29 cellular contexts compared by ENCODE assay signal in the genomic region with DNA sequence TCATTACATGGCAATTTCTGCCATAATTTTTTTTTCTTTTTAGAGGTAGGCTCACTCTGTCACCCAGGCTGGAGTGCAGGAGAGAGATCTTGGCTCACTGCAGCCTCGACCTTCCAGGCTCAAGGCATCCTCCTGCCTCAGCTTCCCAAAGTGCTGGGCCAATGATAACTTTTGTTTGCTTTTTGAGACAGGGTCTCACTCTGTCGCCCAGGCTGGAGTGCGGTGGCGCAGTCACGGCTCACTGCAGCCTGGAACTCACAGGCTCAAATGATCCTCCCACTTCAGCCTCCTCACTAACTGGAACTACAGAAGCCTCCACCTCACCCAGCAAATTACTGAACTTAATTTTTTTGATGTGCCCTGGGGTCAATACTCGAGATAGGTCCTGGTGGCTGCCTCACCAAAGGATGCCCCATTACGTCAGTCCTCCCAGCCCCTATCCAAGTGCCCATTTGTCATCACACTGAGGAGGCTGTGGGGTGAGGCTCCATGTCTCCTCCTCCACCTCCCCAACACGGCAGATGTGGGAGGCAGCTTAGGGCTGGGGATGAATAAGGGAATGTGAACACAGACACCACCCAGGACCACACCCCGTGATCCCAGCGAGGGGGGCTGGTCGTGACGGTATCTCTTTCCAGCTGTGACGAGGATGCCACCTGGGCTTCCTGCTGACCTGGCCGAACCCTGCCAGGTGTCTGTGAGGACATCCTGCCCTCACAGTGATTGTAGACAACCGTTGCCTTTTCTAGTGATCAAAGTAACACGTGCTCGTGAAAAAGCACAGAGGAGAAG. TPM values are rescaled to one million over a fixed set of nuclear protein-coding genes. Genes with fewer than 3 reads are reported as not detected.
DNase-seq lines count a peak whose midpoint lies in the region; ATAC-seq and TF ChIP-seq lines count a peak whose summit lies in the region.
"Had no signal": no experiment of that assay in that cellular context is flagged by ENCODE, and none has a peak within 500 bp of the region (broad histone marks: within the 10 kb centered on the region; RNA-seq: fewer than 3 reads in every experiment).

No MANE protein-coding gene starts in this region.

- H3K36me3 ChIP-seq in heart right ventricle (no peaks in the 10 kb centered on the region), upper lobe of right lung (no peaks in the 10 kb centered on the region), hepatocyte (replicated peaks; ENCODE audit: insufficient read depth, low read depth) (no peaks in the 10 kb centered on the region)
- H3K36me3 ChIP-seq: SJSA1 had no signal

- no TSS peak for BruUV-seq in Calu3 (replicated peaks; lab: Mats Ljungman, UMichigan)

- H3K27ac Mint-ChIP-seq in natural killer cell treated with Interleukin-12 subunit alpha and Interleukin-12 subunit beta and Interleukin-15 and Interleukin-18, amount 100 ng/mL, for 72 hours = no peak overlapping the region
- no peak overlapping the region for H3K27ac Mint-ChIP-seq in Calu3 (ENCODE audit: unreplicated experiment)
- H3K27ac Mint-ChIP-seq: activated CD4-positive, alpha-beta T cell treated with anti-CD3 and anti-CD28 coated beads for 36 hours; activated T-helper 17 cell treated with anti-CD3 and anti-CD28 coated beads, Interleukin-2, amount 50 U/mL, for 72 hours; GM23338; memory B cell; progenitor cell of endocrine pancreas; T-helper 1 cell treated with Interleukin-12 subunit alpha and Interleukin-12 subunit beta and Interleukin-4 antibody, amounts not matched to agents 30 μg/mL and 1 μg/mL, for 36 hours had no signal

- no peaks in the 10 kb centered on the region for H3K9me2 ChIP-seq in hepatocyte (replicated peaks; ENCODE audit: insufficient read depth)

- H3K9me3 ChIP-seq in heart right ventricle (no peaks in the 10 kb centered on the region), upper lobe of right lung (no peaks in the 10 kb centered on the region), hepatocyte (ENCODE audit: low read depth) (no peaks in the 10 kb centered on the region)
- H3K9me3 ChIP-seq: SJSA1 had no signal

- DNase-seq in Right ventricle myocardium superior (peak; percentile 17), heart right ventricle (no peak), coronary artery (ENCODE audit: low spot score) (peak; percentile 43), upper lobe of right lung (peak; percentile 50), hepatocyte (ENCODE audit: low spot score) (no peak), Calu3 (no peak)
- DNase-seq in natural killer cell treated with Interleukin-12 subunit alpha and Interleukin-12 subunit beta and Interleukin-15 and Interleukin-18, amount 100 ng/mL, for 72 hours (ENCODE audit: low spot score) = peak; percentile 49
- no peak for DNase-seq in activated T-cell treated with anti-CD3 and anti-CD28 coated beads, Interleukin-2, amount 50 U/mL, for 48 hours
- DNase-seq: activated CD4-positive, alpha-beta T cell treated with anti-CD3 and anti-CD28 coated beads for 36 hours; COR-L47; effector memory CD4-positive, alpha-beta T cell; foreskin melanocyte; hypothalamus; NCI-H1092; NCI-H2029; PC-3; stimulated activated naive CD4-positive, alpha-beta T cell had no signal

- H4K20me1 ChIP-seq in hepatocyte (ENCODE audit: insufficient read depth, poor library complexity, severe bottlenecking) = no peaks in the 10 kb centered on the region

- peaks cover 3 to 84% (median 64%) of the 10 kb centered on the region in 7 donors for H3K27me3 ChIP-seq in heart right ventricle
- H3K27me3 ChIP-seq in upper lobe of right lung = peaks cover 43% of the 10 kb centered on the region
- peaks cover 45% of the 10 kb centered on the region for H3K27me3 ChIP-seq in hepatocyte
- H3K27me3 ChIP-seq: SJSA1 had no signal

- H3K79me2 ChIP-seq in hepatocyte = no peaks in the 10 kb centered on the region

- CTCF ChIA-PET in Calu3 (lab: Charles Lee) = no interaction called here

- TF ChIP-seq CTCF in heart right ventricle (IDR thresholded peaks at IDR 0.05) = no peak
- no peak for TF ChIP-seq CTCF in coronary artery (IDR thresholded peaks at IDR 0.05)
- TF ChIP-seq CTCF in upper lobe of right lung (IDR thresholded peaks at IDR 0.05) = no peak
- TF ChIP-seq CTCF in hepatocyte (IDR thresholded peaks at IDR 0.05; ENCODE audit: poor library complexity) = no peak
- no peak for TF ChIP-seq CTCF in Calu3 (IDR thresholded peaks at IDR 0.05; ENCODE audit: unreplicated experiment)

- H3K9me3 Mint-ChIP-seq in natural killer cell treated with Interleukin-12 subunit alpha and Interleukin-12 subunit beta and Interleukin-15 and Interleukin-18, amount 100 ng/mL, for 72 hours = no peaks in the 10 kb centered on the region
- H3K9me3 Mint-ChIP-seq in Calu3 (ENCODE audit: low read depth, unreplicated experiment) = no peaks in the 10 kb centered on the region
- H3K9me3 Mint-ChIP-seq: activated T-helper 17 cell treated with anti-CD3 and anti-CD28 coated beads, Interleukin-2, amount 50 U/mL, for 72 hours; GM23338; memory B cell; T-helper 1 cell treated with Interleukin-12 subunit alpha and Interleukin-12 subunit beta and Interleukin-4 antibody, amounts not matched to agents 30 μg/mL and 1 μg/mL, for 36 hours had no signal

- no peaks in the 10 kb centered on the region for H3K4me1 Mint-ChIP-seq in natural killer cell treated with Interleukin-12 subunit alpha and Interleukin-12 subunit beta and Interleukin-15 and Interleukin-18, amount 100 ng/mL, for 72 hours (ENCODE audit: low read depth in 2 of 2)
- H3K4me1 Mint-ChIP-seq in Calu3 (ENCODE audit: low read depth, unreplicated experiment) = no peaks in the 10 kb centered on the region
- H3K4me1 Mint-ChIP-seq: activated T-helper 17 cell treated with anti-CD3 and anti-CD28 coated beads, Interleukin-2, amount 50 U/mL, for 72 hours; memory B cell had no signal

- WGBS in heart right ventricle, 2 donors = 55 to 63% methylated on average over 17 of the region's 17 CpGs
- 83% methylated on average over 17 of the region's 17 CpGs for WGBS in hepatocyte (ENCODE audit: low lambda C conversion rate, missing lambda C conversion rate)

- H3K27ac ChIP-seq in heart right ventricle = no peak overlapping the region
- H3K27ac ChIP-seq in coronary artery = no peak overlapping the region
- H3K27ac ChIP-seq in upper lobe of right lung = no peak overlapping the region
- H3K27ac ChIP-seq in hepatocyte = no peak overlapping the region
- H3K27ac ChIP-seq: SJSA1 had no signal

- H3K4me1 ChIP-seq in heart right ventricle = no peaks in the 10 kb centered on the region
- H3K4me1 ChIP-seq in upper lobe of right lung = no peaks in the 10 kb centered on the region
- H3K4me1 ChIP-seq in hepatocyte (ENCODE audit: insufficient read depth) = no peaks in the 10 kb centered on the region
- H3K4me1 ChIP-seq: SJSA1 had no signal

- intact Hi-C loops in Right ventricle myocardium superior (cut with DNase I) = no loop called here
- intact Hi-C loops in heart right ventricle (cut with DNase I) = no loop called here
- intact Hi-C loops in upper lobe of right lung (cut with DNase I) = no loop called here
- intact Hi-C loops in Calu3 (cut with micrococcal nuclease; ENCODE audit: unreplicated experiment) = no loop called here

- H3K4me3 ChIP-seq in heart right ventricle = no peak overlapping the region
- H3K4me3 ChIP-seq in coronary artery = no peak overlapping the region
- no peak overlapping the region for H3K4me3 ChIP-seq in upper lobe of right lung
- no peak overlapping the region for H3K4me3 ChIP-seq in hepatocyte
- H3K4me3 ChIP-seq: GM23338, SJSA1 had no signal

- no peak overlapping the region for H2AFZ ChIP-seq in hepatocyte
- H2AFZ ChIP-seq: GM23338 had no signal

- H3K4me3 Mint-ChIP-seq in natural killer cell treated with Interleukin-12 subunit alpha and Interleukin-12 subunit beta and Interleukin-15 and Interleukin-18, amount 100 ng/mL, for 72 hours = no peak overlapping the region
- no peak overlapping the region for H3K4me3 Mint-ChIP-seq in Calu3 (ENCODE audit: low read depth, unreplicated experiment)
- H3K4me3 Mint-ChIP-seq: activated CD4-positive, alpha-beta T cell treated with anti-CD3 and anti-CD28 coated beads for 36 hours; activated T-helper 17 cell treated with anti-CD3 and anti-CD28 coated beads, Interleukin-2, amount 50 U/mL, for 72 hours; GM23338; memory B cell; naive thymus-derived CD8-positive, alpha-beta T cell; T-helper 1 cell treated with Interleukin-12 subunit alpha and Interleukin-12 subunit beta and Interleukin-4 antibody, amounts not matched to agents 30 μg/mL and 1 μg/mL, for 36 hours had no signal

- H3K4me2 ChIP-seq in hepatocyte = no peak overlapping the region
- H3K4me2 ChIP-seq: GM23338 had no signal

- H3K36me3 Mint-ChIP-seq in natural killer cell treated with Interleukin-12 subunit alpha and Interleukin-12 subunit beta and Interleukin-15 and Interleukin-18, amount 100 ng/mL, for 72 hours = no peaks in the 10 kb centered on the region
- no peaks in the 10 kb centered on the region for H3K36me3 Mint-ChIP-seq in Calu3 (ENCODE audit: insufficient read depth, unreplicated experiment)
- H3K36me3 Mint-ChIP-seq: memory B cell had no signal

- H3K27me3 Mint-ChIP-seq in natural killer cell treated with Interleukin-12 subunit alpha and Interleukin-12 subunit beta and Interleukin-15 and Interleukin-18, amount 100 ng/mL, for 72 hours = peaks cover 24 to 33% of the 10 kb centered on the region in 2 donors
- H3K27me3 Mint-ChIP-seq in Calu3 (ENCODE audit: unreplicated experiment) = peaks cover 77% of the 10 kb centered on the region

- ATAC-seq in Right ventricle myocardium superior (ENCODE audit: poor library complexity) (no peak), heart right ventricle (no peak), upper lobe of right lung (no peak)
- ATAC-seq in natural killer cell treated with Interleukin-12 subunit alpha and Interleukin-12 subunit beta and Interleukin-15 and Interleukin-18, amount 100 ng/mL, for 72 hours = no peak
- ATAC-seq: activated CD4-positive, alpha-beta T cell treated with anti-CD3 and anti-CD28 coated beads for 36 hours; activated T-helper 17 cell treated with anti-CD3 and anti-CD28 coated beads, Interleukin-2, amount 50 U/mL, for 72 hours; GM23338; naive thymus-derived CD8-positive, alpha-beta T cell; PC-3 had no signal

RNA-seq across cellular contexts. Expression of a gene that starts 12.4 kb away (rescaled TPM):
- total RNA-seq in Right ventricle myocardium superior (not detected), heart right ventricle (not detected), upper lobe of right lung (not detected), hepatocyte (not detected in 2 replicates), Calu3 (2022) (not detected in 2 replicates)
- polyA plus RNA-seq in heart right ventricle (not detected), hepatocyte (not detected in 2 replicates)
- total RNA-seq in natural killer cell treated with Interleukin-12 subunit alpha and Interleukin-12 subunit beta and Interleukin-15 and Interleukin-18, amount 100 ng/mL, for 72 hours = not detected
- total RNA-seq: activated CD4-positive, alpha-beta T cell treated with anti-CD3 and anti-CD28 coated beads for 36 hours; activated T-helper 17 cell treated with anti-CD3 and anti-CD28 coated beads, Interleukin-2, amount 50 U/mL, for 72 hours; cerebellum; GM23338; LHCN-M2; naive thymus-derived CD8-positive, alpha-beta T cell; PC-3; progenitor cell of endocrine pancreas; SJSA1; skeletal muscle tissue had no signal
- polyA plus RNA-seq: esophagus; GM23338; naive thymus-derived CD8-positive, alpha-beta T cell; thymus had no signal

Comparison
In these comparisons a context has a peak if more than half of its experiments do, and no peak if none do; other contexts are left out.
1. DNase-seq: peak in Right ventricle myocardium superior (single experiment), coronary artery (single experiment), natural killer cell treated with Interleukin-12 subunit alpha and Interleukin-12 subunit beta and Interleukin-15 and Interleukin-18, amount 100 ng/mL, for 72 hours (single experiment) and upper lobe of right lung (single experiment); none in heart right ventricle (0 of 2), activated T-cell treated with anti-CD3 and anti-CD28 coated beads, Interleukin-2, amount 50 U/mL, for 48 hours (0 of 2), hepatocyte (single experiment) and Calu3 (single experiment).